Comparison of ENCODE assay signal across 11 cellular contexts in genomic region chr7:141976524-141977245, GRCh38. TPM values are rescaled to one million over a fixed set of nuclear protein-coding genes. Genes with fewer than 3 reads are reported as not detected.
DNase-seq lines count a peak whose midpoint lies in the region; ATAC-seq and TF ChIP-seq lines count a peak whose summit lies in the region.
"Had no signal": no experiment of that assay in that cellular context is flagged by ENCODE, and none has a peak within 500 bp of the region (broad histone marks: within the 10 kb centered on the region; RNA-seq: fewer than 3 reads in every experiment).

No MANE protein-coding gene starts in this region.

- no peaks in the 10 kb centered on the region for H4K20me1 ChIP-seq in DND-41 (ENCODE audit: insufficient read depth, low read length)
- no peaks in the 10 kb centered on the region for H4K20me1 ChIP-seq in KMS-11 (ENCODE audit: insufficient read depth)
- no peaks in the 10 kb centered on the region for H4K20me1 ChIP-seq in neural progenitor cell (ENCODE audit: low read depth)

- peaks cover 2% of the 10 kb centered on the region for H3K27me3 Mint-ChIP-seq in neural progenitor cell (ENCODE audit: insufficient read depth, low read depth)

- H3K36me3 Mint-ChIP-seq in neural progenitor cell = no peaks in the 10 kb centered on the region
- H3K36me3 Mint-ChIP-seq: activated naive CD4-positive, alpha-beta T cell treated with anti-CD3 and anti-CD28 coated beads, Interleukin-2, amount 50 U/mL, for 72 hours had no signal

- H2AFZ ChIP-seq in DND-41 (ENCODE audit: low read depth, low read length) (peak overlapping the region; percentile 88), KMS-11 (ENCODE audit: low read depth) (peak overlapping the region; percentile 95), neural progenitor cell (replicated peaks) (peak overlapping the region; percentile 95)

- DNase-seq in DND-41 = no peak
- DNase-seq in breast epithelium (ENCODE audit: low spot score in 2 of 2) = no peak
- no peak for DNase-seq in neural progenitor cell (ENCODE audit: low spot score)
- no peak for DNase-seq in GM10266 (ENCODE audit: extremely low spot score)
- DNase-seq in putamen (ENCODE audit: low spot score) = no peak
- DNase-seq: NCI-H446 treated with DMSO at 0.1 percent for 48 hours had no signal

- ATAC-seq in DND-41 (ENCODE audit: insufficient read depth, low read depth) (no peak), GM18498 (IDR thresholded peaks at IDR 0.05; ENCODE audit: unreplicated experiment) (no peak)

- no peaks in the 10 kb centered on the region for H3K36me3 ChIP-seq in DND-41 (ENCODE audit: insufficient read depth, low read length)
- no peaks in the 10 kb centered on the region for H3K36me3 ChIP-seq in KMS-11 (ENCODE audit: insufficient read depth)
- no peaks in the 10 kb centered on the region for H3K36me3 ChIP-seq in breast epithelium
- no peaks in the 10 kb centered on the region for H3K36me3 ChIP-seq in neural progenitor cell
- H3K36me3 ChIP-seq: esophagus muscularis mucosa had no signal

- no peaks in the 10 kb centered on the region for H3K9me3 Mint-ChIP-seq in neural progenitor cell

- no peak for TF ChIP-seq CTCF in DND-41 (IDR thresholded peaks at IDR 0.05; ENCODE audit: borderline replicate concordance, extremely low read depth, low read length, poor library complexity, severe bottlenecking)
- TF ChIP-seq CTCF in KMS-11 (conservative IDR thresholded peaks at IDR 0.05; ENCODE audit: low read depth, low read length) = peak; percentile 53
- TF ChIP-seq CTCF in breast epithelium (IDR thresholded peaks at IDR 0.05) = no peak
- no peak for TF ChIP-seq CTCF in neural progenitor cell (IDR thresholded peaks at IDR 0.05)
- TF ChIP-seq CTCF in GM10266 (IDR thresholded peaks at IDR 0.05; ENCODE audit: control insufficient read depth, insufficient read depth, low read depth, missing control alignments) = no peak

- peaks cover 11% of the 10 kb centered on the region for H3K4me1 ChIP-seq in DND-41 (ENCODE audit: insufficient read depth, low read length)
- peaks cover 10% of the 10 kb centered on the region for H3K4me1 ChIP-seq in KMS-11 (ENCODE audit: low read depth, poor library complexity, severe bottlenecking)
- no peaks in the 10 kb centered on the region for H3K4me1 ChIP-seq in breast epithelium
- no peaks in the 10 kb centered on the region for H3K4me1 ChIP-seq in neural progenitor cell
- H3K4me1 ChIP-seq: esophagus muscularis mucosa had no signal

- H3K4me1 Mint-ChIP-seq in neural progenitor cell = no peaks in the 10 kb centered on the region

- no peak overlapping the region for H3K4me3 Mint-ChIP-seq in neural progenitor cell

- H3K4me3 ChIP-seq in DND-41 (ENCODE audit: low read depth in 1 of 2, low read length in 2 of 2) (peak overlapping the region in 1 of 2 experiments; percentile 56; a peak in 2 of 4 replicates), KMS-11 (IDR thresholded peaks at IDR 0.05; ENCODE audit: insufficient read depth, low read depth, low read length) (peak overlapping the region; percentile 50), breast epithelium (peak overlapping the region in 2 of 3 donors; percentile 31 to 59), neural progenitor cell (peak overlapping the region; percentile 31)

- no peak for TF ChIP-seq POLR2A in breast epithelium (IDR thresholded peaks at IDR 0.05)

- H3K4me2 ChIP-seq in DND-41 (ENCODE audit: insufficient read depth, low read length) (peak overlapping the region; percentile 72), KMS-11 (peak overlapping the region; percentile 61), neural progenitor cell (peak overlapping the region; percentile 64)

- no peak overlapping the region for H3K27ac ChIP-seq in DND-41 (ENCODE audit: low read length)
- no peak overlapping the region for H3K27ac ChIP-seq in KMS-11
- H3K27ac ChIP-seq in breast epithelium = no peak overlapping the region
- H3K27ac ChIP-seq in neural progenitor cell = no peak overlapping the region
- H3K27ac ChIP-seq: esophagus muscularis mucosa had no signal

- H3K27me3 ChIP-seq in DND-41 (ENCODE audit: insufficient read depth, low read length, poor library complexity) (no peaks in the 10 kb centered on the region), KMS-11 (ENCODE audit: insufficient read depth, low read depth) (no peaks in the 10 kb centered on the region), breast epithelium (no peaks in the 10 kb centered on the region), neural progenitor cell (no peaks in the 10 kb centered on the region)
- H3K27me3 ChIP-seq: esophagus muscularis mucosa had no signal

- H3K79me2 ChIP-seq in DND-41 (ENCODE audit: insufficient read depth, low read length) = no peaks in the 10 kb centered on the region
- no peaks in the 10 kb centered on the region for H3K79me2 ChIP-seq in KMS-11 (ENCODE audit: insufficient read depth, low read depth)
- H3K79me2 ChIP-seq in neural progenitor cell (ENCODE audit: low read depth) = no peaks in the 10 kb centered on the region

- no peak overlapping the region for H3K27ac Mint-ChIP-seq in neural progenitor cell

- no peaks in the 10 kb centered on the region for H3K9me3 ChIP-seq in DND-41 (ENCODE audit: insufficient read depth, low read length, severe bottlenecking)
- H3K9me3 ChIP-seq in breast epithelium = no peaks in the 10 kb centered on the region
- no peaks in the 10 kb centered on the region for H3K9me3 ChIP-seq in neural progenitor cell (ENCODE audit: low read depth)
- H3K9me3 ChIP-seq: esophagus muscularis mucosa had no signal

- no peaks in the 10 kb centered on the region for H3F3A ChIP-seq in neural progenitor cell (ENCODE audit: low read depth)

- intact Hi-C loops in breast epithelium (cut with DNase I; ENCODE audit: low total_unique reads) = loop anchor here (10.0 kb wide), 1 partner anchor 208 kb away; no protein-coding TSS in a partner anchor

- H3K9ac ChIP-seq in DND-41 (ENCODE audit: low read depth, low read length) (no peak overlapping the region), KMS-11 (no peak overlapping the region), neural progenitor cell (no peak overlapping the region)

RNA-seq across cellular contexts. Expression of gene TAS2R38, which starts 3.1 kb away (rescaled TPM):
- total RNA-seq in breast epithelium (not detected), neural progenitor cell (ENCODE audit: low replicate concordance) (not detected in 2 replicates)
- total RNA-seq: activated naive CD4-positive, alpha-beta T cell treated with anti-CD3 and anti-CD28 coated beads, Interleukin-2, amount 50 U/mL, for 72 hours; esophagus muscularis mucosa; lower leg skin had no signal

RNA-seq across cellular contexts. Expression of gene MGAM, which starts 19.0 kb away (rescaled TPM):
- total RNA-seq in breast epithelium (1 to 10 TPM in 1 of 3 donors, under 1 TPM in 2; 0.32 to 7.0 (median 0.66) TPM), neural progenitor cell (ENCODE audit: low replicate concordance) (0.56 and 0.60 TPM in 2 replicates)

RNA-seq across cellular contexts. Expression of gene CLEC5A, which starts 29.9 kb away (rescaled TPM):
- 1 to 10 TPM in 2 of 3 donors, not detected in 1; 1.6 to 3.2 TPM for total RNA-seq in breast epithelium
- total RNA-seq in neural progenitor cell (ENCODE audit: low replicate concordance) = not detected in 2 replicates
- total RNA-seq: activated naive CD4-positive, alpha-beta T cell treated with anti-CD3 and anti-CD28 coated beads, Interleukin-2, amount 50 U/mL, for 72 hours had no signal
